1 cellular context compared by ENCODE assay signal in genomic region chr4:38069271-38069760, GRCh38.
TF ChIP-seq lines count a peak whose summit lies in the region.

No MANE protein-coding gene starts in this region.

TF ChIP-seq in IMR-90, 13 proteins besides CTCF, POLR2A, EP300 and RAD21 (continued from another document):
- TF ChIP-seq MAZ (IDR thresholded peaks at IDR 0.05; ENCODE audit: borderline replicate concordance, low read depth, low read length) = 0 out of 2 replicates have a peak, but pooled peaks have one; percentile 40
